Comparison of ENCODE assay signal across 1 cellular context in the genomic region with DNA sequence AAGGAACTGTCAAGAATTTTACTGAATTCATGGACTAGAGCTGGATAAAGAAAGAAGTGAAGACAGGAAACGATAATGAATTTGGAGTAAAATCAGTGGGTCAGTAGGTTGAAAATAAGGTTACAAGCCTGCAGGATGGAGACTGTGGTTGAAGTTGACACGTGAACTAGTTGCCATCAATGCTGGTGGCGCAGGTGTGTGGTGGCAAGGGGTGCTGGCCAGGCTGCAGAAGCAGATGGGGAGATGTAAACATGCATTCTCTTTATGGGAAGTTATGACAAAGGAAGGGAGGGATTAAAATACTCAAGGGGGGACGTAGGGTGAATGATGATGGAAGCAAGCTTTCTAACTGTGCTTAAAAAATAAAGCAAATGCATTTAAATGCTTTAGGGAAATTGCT.
TF ChIP-seq lines count a peak whose summit lies in the region.

No MANE protein-coding gene starts in this region.

TF ChIP-seq in GM23338, 12 proteins besides CTCF, POLR2A, EP300 and RAD21 (continued from another document):
- TF ChIP-seq, protein P1, sequence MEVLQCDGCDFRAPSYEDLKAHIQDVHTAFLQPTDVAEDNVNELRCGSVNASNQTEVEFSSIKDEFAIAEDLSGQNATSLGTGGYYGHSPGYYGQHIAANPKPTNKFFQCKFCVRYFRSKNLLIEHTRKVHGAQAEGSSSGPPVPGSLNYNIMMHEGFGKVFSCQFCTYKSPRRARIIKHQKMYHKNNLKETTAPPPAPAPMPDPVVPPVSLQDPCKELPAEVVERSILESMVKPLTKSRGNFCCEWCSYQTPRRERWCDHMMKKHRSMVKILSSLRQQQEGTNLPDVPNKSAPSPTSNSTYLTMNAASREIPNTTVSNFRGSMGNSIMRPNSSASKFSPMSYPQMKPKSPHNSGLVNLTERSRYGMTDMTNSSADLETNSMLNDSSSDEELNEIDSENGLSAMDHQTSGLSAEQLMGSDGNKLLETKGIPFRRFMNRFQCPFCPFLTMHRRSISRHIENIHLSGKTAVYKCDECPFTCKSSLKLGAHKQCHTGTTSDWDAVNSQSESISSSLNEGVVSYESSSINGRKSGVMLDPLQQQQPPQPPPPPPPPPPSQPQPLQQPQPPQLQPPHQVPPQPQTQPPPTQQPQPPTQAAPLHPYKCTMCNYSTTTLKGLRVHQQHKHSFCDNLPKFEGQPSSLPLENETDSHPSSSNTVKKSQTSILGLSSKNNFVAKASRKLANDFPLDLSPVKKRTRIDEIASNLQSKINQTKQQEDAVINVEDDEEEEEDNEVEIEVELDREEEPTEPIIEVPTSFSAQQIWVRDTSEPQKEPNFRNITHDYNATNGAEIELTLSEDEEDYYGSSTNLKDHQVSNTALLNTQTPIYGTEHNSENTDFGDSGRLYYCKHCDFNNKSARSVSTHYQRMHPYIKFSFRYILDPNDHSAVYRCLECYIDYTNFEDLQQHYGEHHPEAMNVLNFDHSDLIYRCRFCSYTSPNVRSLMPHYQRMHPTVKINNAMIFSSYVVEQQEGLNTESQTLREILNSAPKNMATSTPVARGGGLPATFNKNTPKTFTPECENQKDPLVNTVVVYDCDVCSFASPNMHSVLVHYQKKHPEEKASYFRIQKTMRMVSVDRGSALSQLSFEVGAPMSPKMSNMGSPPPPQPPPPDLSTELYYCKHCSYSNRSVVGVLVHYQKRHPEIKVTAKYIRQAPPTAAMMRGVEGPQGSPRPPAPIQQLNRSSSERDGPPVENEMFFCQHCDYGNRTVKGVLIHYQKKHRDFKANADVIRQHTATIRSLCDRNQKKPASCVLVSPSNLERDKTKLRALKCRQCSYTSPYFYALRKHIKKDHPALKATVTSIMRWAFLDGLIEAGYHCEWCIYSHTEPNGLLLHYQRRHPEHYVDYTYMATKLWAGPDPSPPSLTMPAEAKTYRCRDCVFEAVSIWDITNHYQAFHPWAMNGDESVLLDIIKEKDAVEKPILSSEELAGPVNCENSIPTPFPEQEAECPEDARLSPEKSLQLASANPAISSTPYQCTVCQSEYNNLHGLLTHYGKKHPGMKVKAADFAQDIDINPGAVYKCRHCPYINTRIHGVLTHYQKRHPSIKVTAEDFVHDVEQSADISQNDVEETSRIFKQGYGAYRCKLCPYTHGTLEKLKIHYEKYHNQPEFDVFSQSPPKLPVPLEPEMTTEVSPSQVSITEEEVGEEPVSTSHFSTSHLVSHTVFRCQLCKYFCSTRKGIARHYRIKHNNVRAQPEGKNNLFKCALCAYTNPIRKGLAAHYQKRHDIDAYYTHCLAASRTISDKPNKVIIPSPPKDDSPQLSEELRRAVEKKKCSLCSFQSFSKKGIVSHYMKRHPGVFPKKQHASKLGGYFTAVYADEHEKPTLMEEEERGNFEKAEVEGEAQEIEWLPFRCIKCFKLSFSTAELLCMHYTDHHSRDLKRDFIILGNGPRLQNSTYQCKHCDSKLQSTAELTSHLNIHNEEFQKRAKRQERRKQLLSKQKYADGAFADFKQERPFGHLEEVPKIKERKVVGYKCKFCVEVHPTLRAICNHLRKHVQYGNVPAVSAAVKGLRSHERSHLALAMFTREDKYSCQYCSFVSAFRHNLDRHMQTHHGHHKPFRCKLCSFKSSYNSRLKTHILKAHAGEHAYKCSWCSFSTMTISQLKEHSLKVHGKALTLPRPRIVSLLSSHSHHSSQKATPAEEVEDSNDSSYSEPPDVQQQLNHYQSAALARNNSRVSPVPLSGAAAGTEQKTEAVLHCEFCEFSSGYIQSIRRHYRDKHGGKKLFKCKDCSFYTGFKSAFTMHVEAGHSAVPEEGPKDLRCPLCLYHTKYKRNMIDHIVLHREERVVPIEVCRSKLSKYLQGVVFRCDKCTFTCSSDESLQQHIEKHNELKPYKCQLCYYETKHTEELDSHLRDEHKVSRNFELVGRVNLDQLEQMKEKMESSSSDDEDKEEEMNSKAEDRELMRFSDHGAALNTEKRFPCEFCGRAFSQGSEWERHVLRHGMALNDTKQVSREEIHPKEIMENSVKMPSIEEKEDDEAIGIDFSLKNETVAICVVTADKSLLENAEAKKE (CRISPR knock-in tag; IDR thresholded peaks at IDR 0.05): no peak
- TF ChIP-seq POLR2AphosphoS5 (IDR thresholded peaks at IDR 0.05; ENCODE audit: low read depth) (no peak), STAT1 (IDR thresholded peaks at IDR 0.05; ENCODE audit: unreplicated experiment) (no peak), NANOG (IDR thresholded peaks at IDR 0.05; ENCODE audit: borderline replicate concordance) (no peak), ZNF114 (CRISPR knock-in tag; IDR thresholded peaks at IDR 0.05) (no peak), EZH2 (IDR thresholded peaks at IDR 0.05; ENCODE audit: low read depth, unreplicated experiment) (no peak), ZNF331 (CRISPR knock-in tag; IDR thresholded peaks at IDR 0.05; ENCODE audit: low read depth) (no peak), EZH2phosphoT487 (IDR thresholded peaks at IDR 0.05; ENCODE audit: unreplicated experiment) (no peak), JUNB (IDR thresholded peaks at IDR 0.05; ENCODE audit: unreplicated experiment) (no peak)
- TF ChIP-seq, protein P2, sequence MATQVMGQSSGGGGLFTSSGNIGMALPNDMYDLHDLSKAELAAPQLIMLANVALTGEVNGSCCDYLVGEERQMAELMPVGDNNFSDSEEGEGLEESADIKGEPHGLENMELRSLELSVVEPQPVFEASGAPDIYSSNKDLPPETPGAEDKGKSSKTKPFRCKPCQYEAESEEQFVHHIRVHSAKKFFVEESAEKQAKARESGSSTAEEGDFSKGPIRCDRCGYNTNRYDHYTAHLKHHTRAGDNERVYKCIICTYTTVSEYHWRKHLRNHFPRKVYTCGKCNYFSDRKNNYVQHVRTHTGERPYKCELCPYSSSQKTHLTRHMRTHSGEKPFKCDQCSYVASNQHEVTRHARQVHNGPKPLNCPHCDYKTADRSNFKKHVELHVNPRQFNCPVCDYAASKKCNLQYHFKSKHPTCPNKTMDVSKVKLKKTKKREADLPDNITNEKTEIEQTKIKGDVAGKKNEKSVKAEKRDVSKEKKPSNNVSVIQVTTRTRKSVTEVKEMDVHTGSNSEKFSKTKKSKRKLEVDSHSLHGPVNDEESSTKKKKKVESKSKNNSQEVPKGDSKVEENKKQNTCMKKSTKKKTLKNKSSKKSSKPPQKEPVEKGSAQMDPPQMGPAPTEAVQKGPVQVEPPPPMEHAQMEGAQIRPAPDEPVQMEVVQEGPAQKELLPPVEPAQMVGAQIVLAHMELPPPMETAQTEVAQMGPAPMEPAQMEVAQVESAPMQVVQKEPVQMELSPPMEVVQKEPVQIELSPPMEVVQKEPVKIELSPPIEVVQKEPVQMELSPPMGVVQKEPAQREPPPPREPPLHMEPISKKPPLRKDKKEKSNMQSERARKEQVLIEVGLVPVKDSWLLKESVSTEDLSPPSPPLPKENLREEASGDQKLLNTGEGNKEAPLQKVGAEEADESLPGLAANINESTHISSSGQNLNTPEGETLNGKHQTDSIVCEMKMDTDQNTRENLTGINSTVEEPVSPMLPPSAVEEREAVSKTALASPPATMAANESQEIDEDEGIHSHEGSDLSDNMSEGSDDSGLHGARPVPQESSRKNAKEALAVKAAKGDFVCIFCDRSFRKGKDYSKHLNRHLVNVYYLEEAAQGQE (IDR thresholded peaks at IDR 0.05; ENCODE audit: unreplicated experiment): no peak
